23 cellular contexts compared by ENCODE assay signal in the genomic region with DNA sequence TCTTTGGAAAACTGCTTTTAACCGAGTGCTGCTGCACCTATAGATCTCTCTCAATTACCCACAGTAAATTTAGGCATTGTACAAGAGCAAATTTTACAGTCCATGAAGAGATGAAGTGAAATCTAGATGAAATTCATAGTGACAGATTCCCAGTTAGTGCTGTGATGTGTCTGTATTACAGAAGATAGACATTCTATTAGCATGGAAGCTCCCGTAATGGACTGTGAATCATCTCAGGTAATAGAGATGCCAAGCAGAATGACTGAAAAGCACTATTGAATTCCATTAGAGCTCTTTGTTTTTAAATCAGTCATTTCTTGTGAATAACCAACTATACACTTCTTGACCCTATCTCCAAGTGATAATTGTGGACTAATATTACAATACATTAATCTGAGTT. TPM values are rescaled to one million over a fixed set of nuclear protein-coding genes. Genes with fewer than 3 reads are reported as not detected.
DNase-seq lines count a peak whose midpoint lies in the region; ATAC-seq, FAIRE-seq and TF ChIP-seq lines count a peak whose summit lies in the region.
"Had no signal": no experiment of that assay in that cellular context is flagged by ENCODE, and none has a peak within 500 bp of the region (broad histone marks: within the 10 kb centered on the region; RNA-seq: fewer than 3 reads in every experiment).

No MANE protein-coding gene starts in this region.

- no peaks in the 10 kb centered on the region for H3K36me3 ChIP-seq in SK-N-SH (replicated peaks in 1 of 2; ENCODE audit: control insufficient read depth in 1 of 2, insufficient read depth in 2 of 2, low read length in 1 of 2)
- no peaks in the 10 kb centered on the region for H3K36me3 ChIP-seq in endothelial cell of umbilical vein (ENCODE audit: control insufficient read depth in 2 of 2, extremely low read depth in 1 of 2, insufficient read depth in 2 of 2, low read length in 2 of 2)
- H3K36me3 ChIP-seq in neural progenitor cell: no peaks in the 10 kb centered on the region
- no peaks in the 10 kb centered on the region for H3K36me3 ChIP-seq in small intestine (ENCODE audit: control insufficient read depth in 2 of 2, insufficient read depth in 2 of 2, low read length in 2 of 2)
- H3K36me3 ChIP-seq: BLaER1 had no signal

- H3K9me3 Mint-ChIP-seq in neural progenitor cell (no peaks in the 10 kb centered on the region), progenitor cell of endocrine pancreas (ENCODE audit: low read depth) (no peaks in the 10 kb centered on the region)
- H3K9me3 Mint-ChIP-seq: CD4-positive, CD25-positive, alpha-beta regulatory T cell; CD8-positive, alpha-beta T cell; GM23338; H9 had no signal

- FAIRE-seq in endothelial cell of umbilical vein (lab: Jason Lieb, UNC) (no peak), small intestine (lab: Jason Lieb, UNC) (no peak)
- FAIRE-seq: A204.1, GM12891, GM18507 had no signal

- H3K4me3 ChIP-seq in SK-N-SH (ENCODE audit: low read depth in 2 of 2, low read length in 1 of 2) (no peak overlapping the region), endothelial cell of umbilical vein (replicated peaks in 1 of 3; ENCODE audit: insufficient read depth in 1 of 3, low read depth in 1 of 3, low read length in 3 of 3) (no peak overlapping the region), neural progenitor cell (no peak overlapping the region), small intestine (ENCODE audit: low read depth in 1 of 2, low read length in 2 of 2) (no peak overlapping the region)
- H3K4me3 ChIP-seq: BLaER1, GM23338 had no signal

- no peaks in the 10 kb centered on the region for H4K20me1 ChIP-seq in SK-N-SH (ENCODE audit: insufficient read depth)
- no peaks in the 10 kb centered on the region for H4K20me1 ChIP-seq in endothelial cell of umbilical vein (replicated peaks; ENCODE audit: control insufficient read depth, extremely low read depth, insufficient read depth, low read length)
- no peaks in the 10 kb centered on the region for H4K20me1 ChIP-seq in neural progenitor cell (ENCODE audit: low read depth)
- H4K20me1 ChIP-seq: BLaER1 had no signal

- CTCF ChIA-PET in SK-N-SH (lab: Yijun Ruan, JAX): interaction anchor here (0.8 to 1.9 kb wide), 6 partner anchors 19 to 814 kb away, joined by 3 to 9 read pairs (median 4); a partner anchor contains a TSS
- CTCF ChIA-PET in endothelial cell of umbilical vein (lab: Charles Lee): interaction anchor here (0.8 to 4.0 kb wide), 7 partner anchors 10 to 803 kb away, joined by 3 to 15 read pairs (median 5); no protein-coding TSS in a partner anchor

- H3K27me3 ChIP-seq in SK-N-SH (ENCODE audit: insufficient read depth) (peaks cover 4% of the 10 kb centered on the region; the same call in 1 of the 2 replicates), endothelial cell of umbilical vein (ENCODE audit: control insufficient read depth in 2 of 2, insufficient read depth in 2 of 2, low read length in 2 of 2) (peaks cover 8 to 12% of the 10 kb centered on the region in 2 experiments), neural progenitor cell (peaks cover 11% of the 10 kb centered on the region), small intestine (ENCODE audit: control insufficient read depth in 2 of 2, insufficient read depth in 2 of 2, low read length in 2 of 2) (no peaks in the 10 kb centered on the region)
- H3K27me3 ChIP-seq: BLaER1 had no signal

- no peaks in the 10 kb centered on the region for H3F3A ChIP-seq in SK-N-SH (replicated peaks; ENCODE audit: insufficient read depth)
- no peaks in the 10 kb centered on the region for H3F3A ChIP-seq in neural progenitor cell (ENCODE audit: low read depth)

- no peak overlapping the region for H3K4me2 ChIP-seq in SK-N-SH
- H3K4me2 ChIP-seq in endothelial cell of umbilical vein (ENCODE audit: insufficient read depth, low read length): no peak overlapping the region
- H3K4me2 ChIP-seq in neural progenitor cell: peak overlapping the region; percentile 9
- H3K4me2 ChIP-seq: BLaER1, GM23338 had no signal

- TF ChIP-seq CTCF in SK-N-SH (IDR thresholded peaks at IDR 0.05) (no peak), endothelial cell of umbilical vein (IDR thresholded peaks at IDR 0.05; ENCODE audit: extremely low read depth in 1 of 2, insufficient read depth in 1 of 2, low read depth in 1 of 2, low read length in 2 of 2) (no peak), neural progenitor cell (IDR thresholded peaks at IDR 0.05) (no peak), progenitor cell of endocrine pancreas (IDR thresholded peaks at IDR 0.05; ENCODE audit: unreplicated experiment) (no peak)

- 56% methylated on average over 2 of the region's 2 CpGs for WGBS in SK-N-SH (ENCODE audit: low lambda C conversion rate)
- 84 to 88% (median 85%) methylated on average over 2 of the region's 2 CpGs for WGBS in small intestine, 3 donors

- BruUV-seq in endothelial cell of umbilical vein (replicated peaks; lab: Mats Ljungman, UMichigan): no TSS peak

- no peak for TF ChIP-seq POLR2A in endothelial cell of umbilical vein (IDR thresholded peaks at IDR 0.05; ENCODE audit: low read depth, low read length)

- DNase-seq in SK-N-SH (no peak), endothelial cell of umbilical vein (ENCODE audit: low read depth, low spot score) (no peak), neural progenitor cell (ENCODE audit: low spot score) (no peak), occipital lobe (lab: John Stamatoyannopoulos, UW) (no peak), small intestine (no peak), COLO829 (ENCODE audit: low spot score) (no peak), progenitor cell of endocrine pancreas (ENCODE audit: low spot score, unreplicated experiment) (no peak)
- DNase-seq: CD4-positive, CD25-positive, alpha-beta regulatory T cell; CD8-positive, alpha-beta T cell; DMS53; DMS79 treated with DMSO at 0.1 percent for 48 hours; GF-D8; H9 had no signal

- no peaks in the 10 kb centered on the region for H3K9me2 ChIP-seq in SK-N-SH

- H3K79me2 ChIP-seq in SK-N-SH (ENCODE audit: insufficient read depth): no peaks in the 10 kb centered on the region
- no peaks in the 10 kb centered on the region for H3K79me2 ChIP-seq in endothelial cell of umbilical vein (ENCODE audit: control insufficient read depth, insufficient read depth, low read length)
- no peaks in the 10 kb centered on the region for H3K79me2 ChIP-seq in neural progenitor cell (ENCODE audit: low read depth)

- dilution Hi-C loops in endothelial cell of umbilical vein (cut with MboI; ENCODE audit: extremely low pct_ligation_motif_present, low sequenced_read_pairs): no loop called here

- H3K4me3 Mint-ChIP-seq in neural progenitor cell (no peak overlapping the region), progenitor cell of endocrine pancreas (ENCODE audit: low read depth) (no peak overlapping the region)
- H3K4me3 Mint-ChIP-seq: B cell; CD4-positive, CD25-positive, alpha-beta regulatory T cell; CD8-positive, alpha-beta T cell; GM23338; H9 had no signal

- H3K9ac ChIP-seq in SK-N-SH (no peak overlapping the region), endothelial cell of umbilical vein (replicated peaks; ENCODE audit: extremely low read depth, insufficient read depth, low read length) (no peak overlapping the region), neural progenitor cell (no peak overlapping the region)
- H3K9ac ChIP-seq: BLaER1 had no signal

- TF ChIP-seq RAD21 in SK-N-SH (IDR thresholded peaks at IDR 0.05; ENCODE audit: low read length): no peak

- H3K9me3 ChIP-seq in SK-N-SH (no peaks in the 10 kb centered on the region), endothelial cell of umbilical vein (replicated peaks; ENCODE audit: control insufficient read depth, insufficient read depth, low read length) (no peaks in the 10 kb centered on the region), neural progenitor cell (ENCODE audit: low read depth) (no peaks in the 10 kb centered on the region), small intestine (ENCODE audit: control insufficient read depth, low read depth) (no peaks in the 10 kb centered on the region)
- H3K9me3 ChIP-seq: BLaER1 had no signal

- TF ChIP-seq EP300 in SK-N-SH (IDR thresholded peaks at IDR 0.05; ENCODE audit: borderline replicate concordance in 1 of 2, low read depth in 1 of 2, low read length in 1 of 2): no peak

- ATAC-seq in SK-N-SH treated with all-trans-retinoic acid at 6 μM for 48 hours: no peak
- ATAC-seq: CD8-positive, alpha-beta T cell; GM23338; HCT116 had no signal

- H3K4me1 Mint-ChIP-seq in neural progenitor cell: peaks cover 45% of the 10 kb centered on the region
- peaks cover 14% of the 10 kb centered on the region for H3K4me1 Mint-ChIP-seq in progenitor cell of endocrine pancreas (ENCODE audit: low read depth)
- H3K4me1 Mint-ChIP-seq: CD4-positive, CD25-positive, alpha-beta regulatory T cell had no signal

- H3K27ac Mint-ChIP-seq in neural progenitor cell (no peak overlapping the region), progenitor cell of endocrine pancreas (no peak overlapping the region)
- H3K27ac Mint-ChIP-seq: B cell; CD4-positive, CD25-positive, alpha-beta regulatory T cell; CD8-positive, alpha-beta T cell; GM23338; H9 had no signal

- intact Hi-C loops in endothelial cell of umbilical vein (cut with micrococcal nuclease): no loop called here

- H2AFZ ChIP-seq in SK-N-SH (ENCODE audit: low read depth) (no peak overlapping the region), endothelial cell of umbilical vein (ENCODE audit: low read depth, low read length) (no peak overlapping the region), neural progenitor cell (replicated peaks) (peak overlapping the region; percentile 10)
- H2AFZ ChIP-seq: GM23338 had no signal

- H3K27ac ChIP-seq in SK-N-SH (ENCODE audit: low read depth in 2 of 2, low read length in 1 of 2): no peak overlapping the region
- no peak overlapping the region for H3K27ac ChIP-seq in endothelial cell of umbilical vein (ENCODE audit: insufficient read depth, low read depth, low read length)
- H3K27ac ChIP-seq in neural progenitor cell: no peak overlapping the region
- H3K27ac ChIP-seq in small intestine (ENCODE audit: low read depth in 1 of 2, low read length in 1 of 2): no peak overlapping the region
- H3K27ac ChIP-seq: 22Rv1, BLaER1, C4-2B had no signal

- H3K4me1 ChIP-seq in SK-N-SH (ENCODE audit: control insufficient read depth in 1 of 2, insufficient read depth in 2 of 2, low read depth in 1 of 2, low read length in 1 of 2): peaks cover 0 to 7% of the 10 kb centered on the region in 2 experiments; a peak in 2 of 4 replicates
- peaks cover 24% of the 10 kb centered on the region for H3K4me1 ChIP-seq in endothelial cell of umbilical vein (ENCODE audit: control insufficient read depth, extremely low read depth, insufficient read depth, low read length)
- peaks cover 25% of the 10 kb centered on the region for H3K4me1 ChIP-seq in neural progenitor cell
- H3K4me1 ChIP-seq in small intestine (ENCODE audit: control insufficient read depth in 2 of 2, insufficient read depth in 1 of 2, low read depth in 1 of 2, low read length in 1 of 2): no peaks in the 10 kb centered on the region

- no peaks in the 10 kb centered on the region for H3K9me1 ChIP-seq in endothelial cell of umbilical vein (replicated peaks; ENCODE audit: control insufficient read depth, extremely low read depth, insufficient read depth, low read length)

- H3K27me3 Mint-ChIP-seq in neural progenitor cell (ENCODE audit: insufficient read depth, low read depth): no peaks in the 10 kb centered on the region
- peaks cover 3% of the 10 kb centered on the region for H3K27me3 Mint-ChIP-seq in progenitor cell of endocrine pancreas

- H3K36me3 Mint-ChIP-seq in neural progenitor cell: no peaks in the 10 kb centered on the region
- H3K36me3 Mint-ChIP-seq in progenitor cell of endocrine pancreas (ENCODE audit: insufficient read depth): no peaks in the 10 kb centered on the region
- H3K36me3 Mint-ChIP-seq: CD4-positive, CD25-positive, alpha-beta regulatory T cell; CD8-positive, alpha-beta T cell had no signal

- POLR2A ChIA-PET in SK-N-SH (lab: Yijun Ruan, JAX): no interaction called here
- POLR2A ChIA-PET in endothelial cell of umbilical vein (lab: Charles Lee): no interaction called here

RNA-seq across cellular contexts. Expression of a gene that starts 36.3 kb away (rescaled TPM):
- polyA plus RNA-seq in SK-N-SH (2012; rRNA removed): 8.7 and 15.0 TPM in 2 replicates
- 15.7 and 18.1 TPM in 2 replicates for polyA plus RNA-seq in SK-N-SH (2012; cell fraction: cytosol; rRNA removed)
- polyA plus RNA-seq in SK-N-SH (2012; cell fraction: nucleus; rRNA removed): 5.5 and 11.7 TPM in 2 replicates
- total RNA-seq in endothelial cell of umbilical vein: 19.7 and 26.9 TPM in 2 replicates
- polyA plus RNA-seq in endothelial cell of umbilical vein: 17.5 and 24.1 TPM in 2 replicates
- polyA plus RNA-seq in endothelial cell of umbilical vein (2011; cell fraction: cytosol; rRNA removed): 14.4 and 15.8 TPM in 2 replicates
- polyA plus RNA-seq in endothelial cell of umbilical vein (2011; cell fraction: nucleus; rRNA removed): 16.7 and 24.8 TPM in 2 replicates
- 25.6 and 37.8 TPM in 2 replicates for polyA plus RNA-seq in endothelial cell of umbilical vein (2012)
- 23.5 and 25.5 TPM in 2 replicates for polyA minus RNA-seq in endothelial cell of umbilical vein
- polyA minus RNA-seq in endothelial cell of umbilical vein (2011; cell fraction: cytosol; rRNA and poly(A)+ RNA removed): 1.9 TPM
- polyA minus RNA-seq in endothelial cell of umbilical vein (2011; cell fraction: nucleus; rRNA and poly(A)+ RNA removed): 11.6 and 19.1 TPM in 2 replicates
- total RNA-seq in neural progenitor cell (ENCODE audit: low replicate concordance): 22.7 and 32.2 TPM in 2 replicates
- 30.1 TPM for total RNA-seq in occipital lobe
- 10 to 100 TPM; 13.3 to 16.2 (median 15.7) TPM for polyA plus RNA-seq in small intestine
- 34.3 and 35.3 TPM in 2 replicates for total RNA-seq in progenitor cell of endocrine pancreas

RNA-seq across cellular contexts. Expression of a gene that starts 38.1 kb away (rescaled TPM):
- 11.7 and 15.0 TPM in 2 replicates for polyA plus RNA-seq in SK-N-SH (2012; rRNA removed)
- 8.8 and 10.1 TPM in 2 replicates for polyA plus RNA-seq in SK-N-SH (2012; cell fraction: cytosol; rRNA removed)
- polyA plus RNA-seq in SK-N-SH (2012; cell fraction: nucleus; rRNA removed): 33.5 and 50.3 TPM in 2 replicates
- 29.3 and 35.1 TPM in 2 replicates for total RNA-seq in endothelial cell of umbilical vein
- 9.7 and 13.8 TPM in 2 replicates for polyA plus RNA-seq in endothelial cell of umbilical vein
- 9.0 and 10.0 TPM in 2 replicates for polyA plus RNA-seq in endothelial cell of umbilical vein (2011; cell fraction: cytosol; rRNA removed)
- 90.8 and 108 TPM in 2 replicates for polyA plus RNA-seq in endothelial cell of umbilical vein (2011; cell fraction: nucleus; rRNA removed)
- 22.7 and 24.7 TPM in 2 replicates for polyA plus RNA-seq in endothelial cell of umbilical vein (2012)
- polyA minus RNA-seq in endothelial cell of umbilical vein: 27.0 and 33.9 TPM in 2 replicates
- 6.5 TPM for polyA minus RNA-seq in endothelial cell of umbilical vein (2011; cell fraction: cytosol; rRNA and poly(A)+ RNA removed)
- polyA minus RNA-seq in endothelial cell of umbilical vein (2011; cell fraction: nucleus; rRNA and poly(A)+ RNA removed): 55.8 and 76.9 TPM in 2 replicates
- 17.2 and 21.0 TPM in 2 replicates for total RNA-seq in neural progenitor cell (ENCODE audit: low replicate concordance)
- total RNA-seq in occipital lobe: 46.6 TPM
- 10 to 100 TPM in 2 of 3 donors, 1 to 10 TPM in 1; 7.2 to 13.6 (median 10.3) TPM for polyA plus RNA-seq in small intestine
- total RNA-seq in progenitor cell of endocrine pancreas: 63.4 and 67.4 TPM in 2 replicates
